In genomic region chr13:97344250-97345175, GRCh38 we compare ENCODE assay signal across 8 cellular contexts.
DNase-seq lines count a peak whose midpoint lies in the region; ATAC-seq, FAIRE-seq and TF ChIP-seq lines count a peak whose summit lies in the region.

No MANE protein-coding gene starts in this region.

- no peak overlapping the region for H3K4me2 ChIP-seq in Loucy (ENCODE audit: low read depth, low read length, poor library complexity, severe bottlenecking)

- no peaks in the 10 kb centered on the region for H3K79me2 ChIP-seq in Loucy (ENCODE audit: insufficient read depth, low read length)

- no peaks in the 10 kb centered on the region for H3F3A ChIP-seq in Loucy (ENCODE audit: low read depth)

- H3K4me3 ChIP-seq in GM06990 (replicated peaks; ENCODE audit: low read depth, low read length) (no peak overlapping the region), Loucy (ENCODE audit: low read length, poor library complexity, severe bottlenecking) (no peak overlapping the region)

- peak; percentile 96 for FAIRE-seq in islet of Langerhans (lab: Jason Lieb, UNC)

- no peaks in the 10 kb centered on the region for H3K27me3 Mint-ChIP-seq in T-cell

- in situ Hi-C loops in T47D (cut with HindIII; ENCODE audit: low pct_unique_long_range_greater_than_20kb, low sequenced_read_pairs): no loop called here

- no peak overlapping the region for H3K9ac ChIP-seq in Loucy (ENCODE audit: low read depth, low read length, poor library complexity, severe bottlenecking)

- H2AFZ ChIP-seq in Loucy (ENCODE audit: low read length): no peak overlapping the region

- POLR2A ChIA-PET in T-cell (lab: Charles Lee): no interaction called here

- no peaks in the 10 kb centered on the region for H3K9me3 Mint-ChIP-seq in T-cell

- H3K27me3 ChIP-seq in GM06990 (replicated peaks; ENCODE audit: control insufficient read depth, insufficient read depth, low read length) (no peaks in the 10 kb centered on the region), Loucy (ENCODE audit: insufficient read depth, low read length, poor library complexity, severe bottlenecking) (no peaks in the 10 kb centered on the region)

- H3K4me1 Mint-ChIP-seq in T-cell: peaks cover 0 to 7% (median 2%) of the 10 kb centered on the region in 3 donors

- H3K4me1 ChIP-seq in Loucy (ENCODE audit: insufficient read depth, low read length, poor library complexity, severe bottlenecking): no peaks in the 10 kb centered on the region

- H3K36me3 Mint-ChIP-seq in T-cell: peaks cover 37% of the 10 kb centered on the region

- H3K36me3 ChIP-seq in GM06990 (ENCODE audit: control insufficient read depth, insufficient read depth, low read length): no peaks in the 10 kb centered on the region; the same call in 1 of the 2 replicates
- H3K36me3 ChIP-seq in Loucy (ENCODE audit: insufficient read depth, low read length): peaks cover 8% of the 10 kb centered on the region; the same call in 1 of the 2 replicates

- no peak overlapping the region for H3K27ac Mint-ChIP-seq in T-cell

- no peaks in the 10 kb centered on the region for H3K9me2 ChIP-seq in Loucy (replicated peaks; ENCODE audit: low read depth, low read length)

- no peak overlapping the region for H3K4me3 Mint-ChIP-seq in T-cell

- H4K20me1 ChIP-seq in Loucy (ENCODE audit: insufficient read depth, low read length, poor library complexity, severe bottlenecking): no peaks in the 10 kb centered on the region

- TF ChIP-seq CTCF in GM06990 (IDR thresholded peaks at IDR 0.05; ENCODE audit: insufficient read depth, low read length, poor library complexity, severe bottlenecking) (peak; percentile 71), Loucy (conservative IDR thresholded peaks at IDR 0.05; ENCODE audit: low read length) (peak; percentile 84)

- ATAC-seq in GM21619 (IDR thresholded peaks at IDR 0.05; ENCODE audit: unreplicated experiment): peak; percentile 72
- ATAC-seq in T-cell (replicated peaks in 1 of 4): peak in 2 of 4 experiments; percentile 45 to 62

- no peak for DNase-seq in GM06990 (ENCODE audit: extremely low read depth, insufficient read length)
- DNase-seq in T-cell: peak in 29 of 34 experiments; percentile 7 to 52 (median 32)
- DNase-seq in T47D (ENCODE audit: low read depth in 1 of 2, low spot score in 1 of 2): peak; percentile 33 to 68
- peak; percentile 56 to 58 for DNase-seq in stimulated activated CD4-positive, alpha-beta T cell treated with anti-CD3 and anti-CD28 coated beads, Interleukin-2, amount 100 ng/mL, for 24 hours
- DNase-seq in KG1 (lab: John Stamatoyannopoulos, UW): no peak

- CTCF ChIA-PET in T-cell (lab: Charles Lee): interaction anchor here (0.6 to 2.2 kb wide), 5 partner anchors 10 to 235 kb away, joined by 3 to 17 read pairs (median 4); no protein-coding TSS in a partner anchor

- no peaks in the 10 kb centered on the region for H3K9me3 ChIP-seq in Loucy (ENCODE audit: insufficient read depth, low read depth, low read length)

Comparison
In these comparisons a context has a peak if more than half of its experiments do, and no peak if none do; other contexts are left out.
1. DNase-seq: peak in T-cell (29 of 34), T47D (2 of 2) and stimulated activated CD4-positive, alpha-beta T cell treated with anti-CD3 and anti-CD28 coated beads, Interleukin-2, amount 100 ng/mL, for 24 hours (2 of 2); none in GM06990 (single experiment) and KG1 (single experiment).